ENCODE assay signal across 1 cellular context in the genomic region with DNA sequence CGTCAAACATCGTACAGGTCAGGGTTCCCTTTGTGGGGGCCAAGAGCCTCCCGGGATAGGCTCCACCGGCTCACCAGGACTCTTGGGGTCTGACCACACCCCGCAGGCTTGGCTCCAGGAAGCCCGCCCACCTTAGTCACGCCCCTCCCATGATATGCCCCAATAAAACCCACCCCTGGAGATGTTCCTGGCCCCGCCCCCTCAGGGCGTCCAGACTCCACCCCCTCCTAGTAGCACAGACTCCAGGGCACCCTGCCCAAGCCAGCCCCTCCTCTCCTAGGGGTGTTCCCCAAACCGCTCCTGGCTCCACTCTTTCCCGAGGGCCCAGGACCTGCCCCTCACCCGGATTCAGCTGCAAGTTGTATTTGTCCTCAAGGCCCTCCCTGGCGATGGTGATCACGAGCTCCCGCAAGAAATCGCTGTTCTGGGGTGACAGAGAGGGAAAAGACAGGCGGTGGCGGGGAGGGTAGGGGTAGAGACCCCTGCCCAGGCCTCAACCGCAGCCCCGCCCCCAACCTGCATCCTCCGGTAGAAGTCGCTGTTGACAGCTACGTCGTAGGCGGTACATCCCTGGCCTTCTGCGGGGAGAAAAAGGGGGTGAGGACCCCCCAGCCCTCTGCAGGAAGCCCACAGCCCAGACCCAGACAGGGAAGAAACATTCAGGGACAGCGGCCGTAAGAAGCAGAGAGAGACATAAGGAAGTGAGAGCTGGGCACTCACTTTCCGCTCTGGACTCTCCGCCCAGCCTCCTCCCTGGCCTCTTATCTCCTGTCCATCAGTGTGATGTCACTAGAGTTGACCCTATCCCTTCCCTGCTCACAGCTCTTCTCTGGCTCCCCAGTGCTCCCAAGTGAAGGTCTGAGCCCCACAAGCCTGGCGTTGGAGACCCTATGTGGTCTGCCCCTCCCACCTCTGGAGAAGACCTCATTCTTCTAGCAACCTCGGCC.
TF ChIP-seq lines count a peak whose summit lies in the region.

No MANE protein-coding gene starts in this region.

TF ChIP-seq in IMR-90, 13 proteins besides CTCF, POLR2A, EP300 and RAD21:
- TF ChIP-seq MXI1 (IDR thresholded peaks at IDR 0.05; ENCODE audit: borderline replicate concordance, low read depth, low read length): no peak
- TF ChIP-seq NFE2L2 (IDR thresholded peaks at IDR 0.05; ENCODE audit: low read depth, low read length): no peak
- no peak for TF ChIP-seq USF2 (IDR thresholded peaks at IDR 0.05; ENCODE audit: low read depth, low read length)
- TF ChIP-seq SMC3 (IDR thresholded peaks at IDR 0.05; ENCODE audit: low read depth, low read length): no peak
- no peak for TF ChIP-seq MAFK (IDR thresholded peaks at IDR 0.05; ENCODE audit: low read depth, low read length)
- TF ChIP-seq, protein P1, sequence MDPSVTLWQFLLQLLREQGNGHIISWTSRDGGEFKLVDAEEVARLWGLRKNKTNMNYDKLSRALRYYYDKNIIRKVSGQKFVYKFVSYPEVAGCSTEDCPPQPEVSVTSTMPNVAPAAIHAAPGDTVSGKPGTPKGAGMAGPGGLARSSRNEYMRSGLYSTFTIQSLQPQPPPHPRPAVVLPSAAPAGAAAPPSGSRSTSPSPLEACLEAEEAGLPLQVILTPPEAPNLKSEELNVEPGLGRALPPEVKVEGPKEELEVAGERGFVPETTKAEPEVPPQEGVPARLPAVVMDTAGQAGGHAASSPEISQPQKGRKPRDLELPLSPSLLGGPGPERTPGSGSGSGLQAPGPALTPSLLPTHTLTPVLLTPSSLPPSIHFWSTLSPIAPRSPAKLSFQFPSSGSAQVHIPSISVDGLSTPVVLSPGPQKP (IDR thresholded peaks at IDR 0.05; ENCODE audit: borderline replicate concordance, low read depth, low read length): no peak
- TF ChIP-seq CHD1 (IDR thresholded peaks at IDR 0.05; ENCODE audit: low read depth, low read length): no peak
- TF ChIP-seq BHLHE40 (IDR thresholded peaks at IDR 0.05; ENCODE audit: low read depth, low read length): no peak
- TF ChIP-seq MAZ (IDR thresholded peaks at IDR 0.05; ENCODE audit: borderline replicate concordance, low read depth, low read length): no peak
- TF ChIP-seq FOS (IDR thresholded peaks at IDR 0.05; ENCODE audit: low read depth, low read length): no peak
- no peak for TF ChIP-seq CEBPB (IDR thresholded peaks at IDR 0.05; ENCODE audit: low read depth, low read length)
- no peak for TF ChIP-seq RCOR1 (IDR thresholded peaks at IDR 0.05; ENCODE audit: insufficient replicate concordance, low read length)
